ENCODE assay signal across 8 cellular contexts in genomic region chr14:88005978-88006851, GRCh38. TPM values are rescaled to one million over a fixed set of nuclear protein-coding genes. Genes with fewer than 3 reads are reported as not detected.
A peak's percentile ranks its signal among the peaks of the same experiment; 100 is the strongest.
DNase-seq lines count a peak whose midpoint lies in the region; ATAC-seq and TF ChIP-seq lines count a peak whose summit lies in the region.

No MANE protein-coding gene starts in this region.

- H3K9me3 ChIP-seq in smooth muscle cell (replicated peaks; ENCODE audit: low read depth) (no peaks in the 10 kb centered on the region), MG63 (no peaks in the 10 kb centered on the region)

- H3K27me3 ChIP-seq in smooth muscle cell (ENCODE audit: low read depth) (no peaks in the 10 kb centered on the region), MG63 (no peaks in the 10 kb centered on the region)

- H3K9ac ChIP-seq in smooth muscle cell (ENCODE audit: low read depth) = no peak overlapping the region

- no peak overlapping the region for H2AFZ ChIP-seq in smooth muscle cell (ENCODE audit: low read depth)

- H3K4me2 ChIP-seq in smooth muscle cell = no peak overlapping the region

- no peaks in the 10 kb centered on the region for H3K36me3 ChIP-seq in smooth muscle cell (ENCODE audit: low read depth)
- H3K36me3 ChIP-seq in MG63 = no peaks in the 10 kb centered on the region

- 86% methylated on average over 13 of the region's 13 CpGs for WGBS in smooth muscle cell (ENCODE audit: low lambda C conversion rate)

- no peak for TF ChIP-seq CTCF in smooth muscle cell (IDR thresholded peaks at IDR 0.05; ENCODE audit: borderline replicate concordance, insufficient read depth, poor library complexity, severe bottlenecking)

- H3K4me3 ChIP-seq in smooth muscle cell (no peak overlapping the region), MG63 (no peak overlapping the region)

- H3K27ac ChIP-seq in smooth muscle cell (ENCODE audit: low read depth) = peak overlapping the region; percentile 36

- DNase-seq in OCI-M1 (lab: John Stamatoyannopoulos, UW) (peak; percentile 86), smooth muscle cell (lab: John Stamatoyannopoulos, UW; ENCODE audit: unreplicated experiment) (no peak), NCI-H524 (lab: John Stamatoyannopoulos, UW) (no peak), amygdala (lab: John Stamatoyannopoulos, UW) (no peak), MG63 (no peak)
- DNase-seq in activated naive CD4-positive, alpha-beta T cell treated with Interleukin-2 at 50 U/mL for 16 hours = peak; percentile 70

- no peaks in the 10 kb centered on the region for H3K4me1 ChIP-seq in smooth muscle cell (ENCODE audit: low read depth)

- H3F3A ChIP-seq in smooth muscle cell (ENCODE audit: low read depth) = no peaks in the 10 kb centered on the region

- no peaks in the 10 kb centered on the region for H4K20me1 ChIP-seq in smooth muscle cell (ENCODE audit: low read depth)

- H3K79me2 ChIP-seq in smooth muscle cell (ENCODE audit: low read depth) = no peaks in the 10 kb centered on the region

- ATAC-seq in GM18499 (IDR thresholded peaks at IDR 0.05; ENCODE audit: insufficient read depth, unreplicated experiment) (peak; percentile 87), HG02763 (IDR thresholded peaks at IDR 0.05; ENCODE audit: unreplicated experiment) (peak; percentile 95)

RNA-seq across cellular contexts. Expression of gene GPR65, which starts 1.3 kb away (rescaled TPM):
- 0.04 TPM in 1 of 2 replicates, not detected in the other for total RNA-seq in smooth muscle cell
- polyA plus RNA-seq in smooth muscle cell = 0.09 TPM in 1 of 2 replicates, not detected in the other
- total RNA-seq in MG63 (2014; rRNA removed; shearing (Covaris generic); ENCODE audit: low replicate concordance) = not detected in 2 replicates

RNA-seq across cellular contexts. Expression of gene GALC, which starts 13.2 kb away (rescaled TPM):
- 31.0 and 34.6 TPM in 2 replicates for total RNA-seq in smooth muscle cell
- polyA plus RNA-seq in smooth muscle cell = 11.6 and 18.6 TPM in 2 replicates
- total RNA-seq in MG63 (2014; rRNA removed; shearing (Covaris generic); ENCODE audit: low replicate concordance) = 0.82 and 1.9 TPM in 2 replicates

Comparison
In these comparisons a context has a peak if more than half of its experiments do, and no peak if none do; other contexts are left out.
1. DNase-seq: peak in OCI-M1 (single experiment) and activated naive CD4-positive, alpha-beta T cell treated with Interleukin-2 at 50 U/mL for 16 hours (single experiment); none in smooth muscle cell (single experiment), NCI-H524 (0 of 2), amygdala (0 of 56) and MG63 (single experiment).
2. RNA of gene GALC, which starts 13.2 kb away (total RNA-seq): 31.0 to 34.6 TPM in smooth muscle cell; 0.82 to 1.9 TPM in MG63; every median in the first group is over 10 times any median in the second.